In genomic region chr15:20277451-20277850, GRCh38 we compare ENCODE assay signal across 4 cellular contexts.
DNase-seq lines count a peak whose midpoint lies in the region; TF ChIP-seq lines count a peak whose summit lies in the region.
"Not testable (repeated sequence)": the region's sequence is repeated elsewhere in the genome, so short reads cannot be mapped to it uniquely, and the experiment has no call there.

No MANE protein-coding gene starts in this region.

- peak; percentile 8 for DNase-seq in activated T-cell treated with anti-CD3 and anti-CD28 coated beads, Interleukin-2, amount 50 U/mL, for 1 hour
- peak; percentile 54 for DNase-seq in chondrocyte (ENCODE audit: low spot score)
- peak; percentile 41 for DNase-seq in cardiac septum (ENCODE audit: low spot score)
- peak; percentile 35 for DNase-seq in posterior vena cava (ENCODE audit: low spot score)

- H3K4me3 Mint-ChIP-seq in chondrocyte (ENCODE audit: unreplicated experiment): not testable (repeated sequence)

- not testable (repeated sequence) for H3K36me3 Mint-ChIP-seq in chondrocyte (ENCODE audit: low read depth)

- H3K27ac Mint-ChIP-seq in chondrocyte (ENCODE audit: unreplicated experiment): not testable (repeated sequence)

- not testable (repeated sequence) for TF ChIP-seq CTCF in chondrocyte (IDR thresholded peaks at IDR 0.05)

- H3K4me1 Mint-ChIP-seq in chondrocyte (ENCODE audit: low read depth): not testable (repeated sequence)

- intact Hi-C loops in cardiac septum (cut with DNase I); posterior vena cava (cut with DNase I): not testable (repeated sequence)

- not testable (repeated sequence) for H3K27me3 Mint-ChIP-seq in chondrocyte (ENCODE audit: low read depth)

- not testable (repeated sequence) for H3K9me3 Mint-ChIP-seq in chondrocyte (ENCODE audit: low read depth)

Comparison
In these comparisons a context has a peak if more than half of its experiments do, and no peak if none do; other contexts are left out.
1. Peak in every context shown above with its lines: DNase-seq.